ENCODE assay signal across 34 cellular contexts in the genomic region with DNA sequence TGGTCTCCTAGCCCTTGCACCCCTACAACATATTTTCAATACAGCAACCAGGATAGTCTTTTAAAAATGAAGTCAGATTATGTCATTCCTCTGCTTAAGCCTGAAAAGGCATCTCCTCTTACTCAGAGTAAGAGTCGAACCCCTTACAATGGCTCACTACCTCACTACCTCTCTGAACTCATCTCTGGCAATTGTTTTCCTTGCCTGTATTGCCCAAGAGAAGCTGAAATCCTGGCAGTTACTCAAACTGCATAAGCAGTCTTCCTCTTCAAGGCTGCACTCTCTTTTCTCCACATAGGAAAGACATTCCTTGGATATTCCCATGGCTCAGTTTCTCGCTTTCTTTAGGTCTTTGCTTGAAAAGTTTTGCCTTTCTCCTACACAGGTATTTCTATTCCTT. TPM values are rescaled to one million over a fixed set of nuclear protein-coding genes. Genes with fewer than 3 reads are reported as not detected.
"Had no signal": no experiment of that assay in that cellular context is flagged by ENCODE, and none has a peak within 500 bp of the region (broad histone marks: within the 10 kb centered on the region; RNA-seq: fewer than 3 reads in every experiment).

No MANE protein-coding gene starts in this region.

- H3K9me3 ChIP-seq: heart right ventricle, mucosa of descending colon, prostate gland, right atrium auricular region, suprapubic skin, transverse colon, upper lobe of right lung, uterus had no signal

- H3K4me1 ChIP-seq: heart right ventricle, prostate gland, right atrium auricular region, suprapubic skin, upper lobe of right lung, uterus had no signal

- ATAC-seq: effector memory CD8-positive, alpha-beta T cell; heart right ventricle; left lobe of liver; mucosa of descending colon; natural killer cell treated with Interleukin-12 subunit alpha and Interleukin-12 subunit beta and Interleukin-15 and Interleukin-18, amount 100 ng/mL, for 72 hours; sciatic nerve; stimulated activated naive CD8-positive, alpha-beta T cell treated with anti-CD3 and anti-CD28 coated beads, Interleukin-15, amount 100 ng/mL, for 72 hours; upper lobe of right lung had no signal

- H3K27ac ChIP-seq: heart right ventricle, prostate gland, right atrium auricular region, suprapubic skin, transverse colon, upper lobe of right lung, uterus had no signal

- FAIRE-seq: endometrium, kidney had no signal

- H3K4me2 ChIP-seq: smooth muscle cell had no signal

- H3K27me3 ChIP-seq: right atrium auricular region, suprapubic skin, transverse colon, upper lobe of right lung, uterus had no signal

- H3K4me3 ChIP-seq: heart right ventricle, lung, mucosa of descending colon, prostate gland, right atrium auricular region, smooth muscle cell, suprapubic skin, transverse colon, upper lobe of right lung, uterus had no signal

- H3K36me3 ChIP-seq: heart right ventricle, prostate gland, right atrium auricular region, suprapubic skin, transverse colon, upper lobe of right lung, uterus had no signal

- DNase-seq: cortex of kidney; effector memory CD8-positive, alpha-beta T cell; foreskin melanocyte; glutamatergic neuron; heart right ventricle; hippocampal formation; immature natural killer cell; kidney; mesenchymal stem cell; mucosa of descending colon; naive B cell; nucleus accumbens; stimulated activated CD4-positive, alpha-beta T cell treated with anti-CD3 and anti-CD28 coated beads, Interleukin-12 subunit alpha, Interleukin-12 subunit beta, amount 100 ng/mL, for 4 hours; stimulated activated CD4-positive, alpha-beta T cell treated with anti-CD3 and anti-CD28 coated beads, Interleukin-1b, Interleukin-23, amount 100 ng/mL, for 48 hours; stimulated activated CD4-positive, alpha-beta T cell treated with anti-CD3 and anti-CD28 coated beads, Interleukin-4, amount 100 ng/mL, for 1 hour; stimulated activated CD8-positive, alpha-beta memory T cell treated with anti-CD3 and anti-CD28 coated beads, Interleukin-4, amount 100 ng/mL, for 48 hours; stimulated activated naive CD4-positive, alpha-beta T cell; stimulated activated naive CD8-positive, alpha-beta T cell treated with anti-CD3 and anti-CD28 coated beads, Interleukin-15, amount 100 ng/mL, for 72 hours; transverse colon; upper lobe of right lung; uterus had no signal

RNA-seq across cellular contexts. Expression of gene CLDN8, which starts 22.7 kb away (rescaled TPM):
- total RNA-seq: dermis microvascular lymphatic vessel endothelial cell; heart right ventricle; left lobe of liver; liver; natural killer cell treated with Interleukin-12 subunit alpha and Interleukin-12 subunit beta and Interleukin-15 and Interleukin-18, amount 100 ng/mL, for 72 hours; osteocyte; right atrium auricular region; sciatic nerve; smooth muscle cell; upper lobe of right lung; uterus had no signal
- polyA plus RNA-seq: heart right ventricle, immature natural killer cell, smooth muscle cell had no signal

RNA-seq across cellular contexts. Expression of gene CLDN17, which starts 26.6 kb away (rescaled TPM):
- total RNA-seq: dermis microvascular lymphatic vessel endothelial cell; heart right ventricle; kidney; left lobe of liver; liver; lung; mesothelial cell of epicardium; mucosa of descending colon; natural killer cell treated with Interleukin-12 subunit alpha and Interleukin-12 subunit beta and Interleukin-15 and Interleukin-18, amount 100 ng/mL, for 72 hours; osteocyte; prostate gland; right atrium auricular region; sciatic nerve; smooth muscle cell; suprapubic skin; upper lobe of right lung; uterus had no signal
- polyA plus RNA-seq: heart right ventricle, immature natural killer cell, liver, lung had no signal
